14 cellular contexts compared by ENCODE assay signal in genomic region chr10:96718304-96718990, GRCh38. TPM values are rescaled to one million over a fixed set of nuclear protein-coding genes. Genes with fewer than 3 reads are reported as not detected.
DNase-seq lines count a peak whose midpoint lies in the region; ATAC-seq, FAIRE-seq and TF ChIP-seq lines count a peak whose summit lies in the region.
"Had no signal": no experiment of that assay in that cellular context is flagged by ENCODE, and none has a peak within 500 bp of the region (broad histone marks: within the 10 kb centered on the region; RNA-seq: fewer than 3 reads in every experiment).

No MANE protein-coding gene starts in this region.

- H3K27ac Mint-ChIP-seq in IgD-negative memory B cell: peak overlapping the region; percentile 69 to 96 (median 83)
- H3K27ac Mint-ChIP-seq: WTC11 had no signal

- H3K36me3 ChIP-seq in DOHH2 (ENCODE audit: control insufficient read depth, low read length) (peaks cover 61% of the 10 kb centered on the region), K562 (ENCODE audit: control insufficient read depth, insufficient read depth, low read length) (no peaks in the 10 kb centered on the region), pancreas (no peaks in the 10 kb centered on the region), trophoblast cell (ENCODE audit: control insufficient read depth in 1 of 2, insufficient read depth in 2 of 2, low read length in 2 of 2) (no peaks in the 10 kb centered on the region)

- ATAC-seq in K562: peak; percentile 35; the same call in 2 of the 3 replicates
- peak in 1 of 4 donors; percentile 1 for ATAC-seq in pancreas
- ATAC-seq: WTC11 had no signal

- H3K18ac ChIP-seq in trophoblast cell (ENCODE audit: low read length): no peak overlapping the region

- peak overlapping the region; percentile 86 to 100 (median 100) for H3K4me3 Mint-ChIP-seq in IgD-negative memory B cell

- no peak overlapping the region for H2AK5ac ChIP-seq in trophoblast cell (ENCODE audit: low read length)

- BruUV-seq in K562 (replicated peaks; lab: Mats Ljungman, UMichigan): no TSS peak

- POLR2A ChIA-PET in K562 (lab: Yijun Ruan, JAX): interaction anchor here (0.5 kb wide), 1 partner anchor 28 kb away, joined by 3 read pairs; no protein-coding TSS in a partner anchor

- H3F3A ChIP-seq in DOHH2 (ENCODE audit: control insufficient read depth, insufficient read depth): peaks cover 32% of the 10 kb centered on the region

- H3K4ac ChIP-seq in trophoblast cell (ENCODE audit: low read depth, low read length): no peak overlapping the region

- peak overlapping the region; percentile 88 for H3K4me3 ChIP-seq in DOHH2 (ENCODE audit: low read length)
- no peak overlapping the region for H3K4me3 ChIP-seq in K562
- peak overlapping the region in 3 of 4 donors; percentile 60 to 72 (median 70) for H3K4me3 ChIP-seq in pancreas
- H3K4me3 ChIP-seq in trophoblast cell (ENCODE audit: low read depth, low read length): no peak overlapping the region
- H3K4me3 ChIP-seq: hepatocyte had no signal

- H3K9me1 ChIP-seq in K562 (ENCODE audit: control insufficient read depth, insufficient read depth, low read length): no peaks in the 10 kb centered on the region

- FAIRE-seq in K562 (lab: Jason Lieb, UNC) (no peak), pancreas (lab: Jason Lieb, UNC) (no peak)
- FAIRE-seq: RCC 7860 had no signal

- H3K4me2 ChIP-seq in DOHH2 (ENCODE audit: low read length) (peak overlapping the region; percentile 97), K562 (ENCODE audit: insufficient read depth, low read length) (peak overlapping the region; percentile 49), trophoblast cell (ENCODE audit: low read length) (no peak overlapping the region)
- H3K4me2 ChIP-seq: hepatocyte had no signal

- no peak overlapping the region for H4K8ac ChIP-seq in trophoblast cell (ENCODE audit: low read depth, low read length)

- peaks cover 74% of the 10 kb centered on the region for H3K79me2 ChIP-seq in DOHH2 (ENCODE audit: control insufficient read depth, low read length)
- no peaks in the 10 kb centered on the region for H3K79me2 ChIP-seq in K562 (ENCODE audit: control insufficient read depth, insufficient read depth, low read length)
- H3K79me2 ChIP-seq in trophoblast cell (ENCODE audit: control insufficient read depth, insufficient read depth, low read length, poor library complexity): no peaks in the 10 kb centered on the region
- H3K79me2 ChIP-seq: hepatocyte had no signal

- H3K27ac ChIP-seq in DOHH2 (ENCODE audit: low read depth, low read length) (peak overlapping the region; percentile 98), K562 (ENCODE audit: extremely low read depth, low read depth, low read length) (no peak overlapping the region), pancreas (peak overlapping the region in 3 of 4 donors; percentile 52 to 89 (median 81)), trophoblast cell (ENCODE audit: low read depth, low read length) (no peak overlapping the region)
- H3K27ac ChIP-seq: hepatocyte had no signal

- H2BK5ac ChIP-seq in trophoblast cell (ENCODE audit: low read depth, low read length, poor library complexity): no peak overlapping the region

- TF ChIP-seq CTCF in DOHH2 (IDR thresholded peaks at IDR 0.05; ENCODE audit: low read depth, low read length, poor library complexity, severe bottlenecking): no peak
- no peak for TF ChIP-seq CTCF in K562 (IDR thresholded peaks at IDR 0.05 in 2 of 3, conservative IDR thresholded peaks at IDR 0.05 in 1 of 3; ENCODE audit: insufficient read depth in 2 of 3, low read depth in 1 of 3, low read length in 3 of 3)
- TF ChIP-seq CTCF in pancreas (IDR thresholded peaks at IDR 0.05): no peak

- no peak for TF ChIP-seq POLR2A in K562 (conservative IDR thresholded peaks at IDR 0.05)

- H2AFZ ChIP-seq in K562 (ENCODE audit: low read depth, low read length) (peak overlapping the region; percentile 45; the same call in 1 of the 2 replicates), trophoblast cell (ENCODE audit: insufficient read depth, low read length, poor library complexity) (no peak overlapping the region)
- H2AFZ ChIP-seq: hepatocyte had no signal

- in situ Hi-C loops in K562 (cut with MboI): no loop called here

- no peak overlapping the region for H4K91ac ChIP-seq in trophoblast cell (ENCODE audit: low read depth, low read length)

- intact Hi-C loops in K562 (cut with micrococcal nuclease): no loop called here
- intact Hi-C loops in pancreas (cut with DNase I): loop anchor here in 1 of 3 donors (10.0 kb wide), 1 partner anchor 64 kb away; no protein-coding TSS in a partner anchor

- no peak overlapping the region for H2BK120ac ChIP-seq in trophoblast cell (ENCODE audit: insufficient read depth, low read length, poor library complexity)

- no peaks in the 10 kb centered on the region for H3K27me3 Mint-ChIP-seq in IgD-negative memory B cell

- H3K14ac ChIP-seq in trophoblast cell (ENCODE audit: low read length): no peak overlapping the region

- H4K20me1 ChIP-seq in DOHH2 (ENCODE audit: control insufficient read depth, insufficient read depth, low read depth, low read length) (peaks cover 3% of the 10 kb centered on the region; the same call in 1 of the 2 replicates), K562 (replicated peaks; ENCODE audit: control insufficient read depth, insufficient read depth, low read length) (no peaks in the 10 kb centered on the region)

- H3K4me1 Mint-ChIP-seq in IgD-negative memory B cell: peaks cover 45 to 48% (median 46%) of the 10 kb centered on the region in 3 donors

- no peak overlapping the region for H3K23ac ChIP-seq in trophoblast cell (ENCODE audit: low read length)

- no peaks in the 10 kb centered on the region for H3K9me3 Mint-ChIP-seq in IgD-negative memory B cell

- no peaks in the 10 kb centered on the region for H3K79me1 ChIP-seq in trophoblast cell (ENCODE audit: low read length)

- 10% methylated on average over 5 of the region's 12 CpGs for WGBS in K562 (ENCODE audit: insufficient coverage, low coverage, missing lambda C conversion rate)
- 34 to 67% methylated on average over 12 of the region's 12 CpGs for WGBS in pancreas, 2 donors
- no CpG with 5 or more reads among the region's 12 CpGs for WGBS in trophoblast cell (ENCODE audit: extremely low coverage, insufficient coverage, insufficient read length)

- H3K36me3 Mint-ChIP-seq in IgD-negative memory B cell: peaks cover 1% of the 10 kb centered on the region

- H3K9ac ChIP-seq in K562 (ENCODE audit: insufficient read depth in 1 of 2, low read depth in 2 of 2, low read length in 2 of 2) (no peak overlapping the region; a peak in 1 of 4 replicates), trophoblast cell (ENCODE audit: low read length) (no peak overlapping the region)

- CTCF ChIA-PET in K562 (lab: Yijun Ruan, JAX; ENCODE audit: low intra/inter-chr PET ratio): interaction anchor here (1.2 kb wide), 1 partner anchor 76 kb away, joined by 3 read pairs; no protein-coding TSS in a partner anchor

- H3K27me3 ChIP-seq in DOHH2 (ENCODE audit: control insufficient read depth, low read length): no peaks in the 10 kb centered on the region
- peaks cover 0 to 12% of the 10 kb centered on the region in 2 experiments; a peak in 1 of 5 replicates for H3K27me3 ChIP-seq in K562 (ENCODE audit: control insufficient read depth in 2 of 2, insufficient read depth in 2 of 2, low read length in 2 of 2)
- no peaks in the 10 kb centered on the region for H3K27me3 ChIP-seq in pancreas
- peaks cover 11% of the 10 kb centered on the region for H3K27me3 ChIP-seq in trophoblast cell (ENCODE audit: insufficient read depth, low read length)

- H4K12ac ChIP-seq in trophoblast cell (ENCODE audit: low read depth, low read length): no peak overlapping the region

- DNase-seq in K562 (ENCODE audit: extremely low read depth in 1 of 4, low spot score in 3 of 4) (peak in 2 of 4 experiments; percentile 27 to 31), pancreas (no peak), trophoblast cell (no peak), DMS153 treated with DMSO at 0.1 percent for 48 hours (lab: John Stamatoyannopoulos, UW; ENCODE audit: unreplicated experiment) (no peak), GM19240 (ENCODE audit: insufficient read length, low spot score) (no peak)
- DNase-seq: activated gamma-delta T cell treated with Interleukin-2 at 50 U/mL for 16 hours, erythroblast, NCI-H226 had no signal

- no peak for TF ChIP-seq RAD21 in K562 (CRISPR knock-in tag; conservative IDR thresholded peaks at IDR 0.05 in 1 of 2, IDR thresholded peaks at IDR 0.05 in 1 of 2)

- no peak for TF ChIP-seq EP300 in K562 (IDR thresholded peaks at IDR 0.05; ENCODE audit: low read length)

- H2BK12ac ChIP-seq in trophoblast cell (ENCODE audit: low read length): no peak overlapping the region

- H3K9me3 ChIP-seq in DOHH2 (ENCODE audit: control insufficient read depth, insufficient read depth, low read length): no peaks in the 10 kb centered on the region
- no peaks in the 10 kb centered on the region for H3K9me3 ChIP-seq in K562 (replicated peaks; ENCODE audit: control insufficient read depth, insufficient read depth, low read depth, low read length)
- H3K9me3 ChIP-seq in pancreas: no peaks in the 10 kb centered on the region
- H3K9me3 ChIP-seq in trophoblast cell (ENCODE audit: insufficient read depth, low read depth, low read length): no peaks in the 10 kb centered on the region

- H3K4me1 ChIP-seq in DOHH2 (ENCODE audit: control insufficient read depth, low read length) (peaks cover 74% of the 10 kb centered on the region), K562 (replicated peaks in 1 of 2; ENCODE audit: control insufficient read depth in 2 of 2, insufficient read depth in 2 of 2, low read length in 2 of 2) (peaks cover 10 to 13% of the 10 kb centered on the region in 2 experiments; a peak in 3 of 5 replicates), pancreas (peaks cover 0 to 29% (median 29%) of the 10 kb centered on the region in 3 donors), trophoblast cell (ENCODE audit: control insufficient read depth in 1 of 2, insufficient read depth in 2 of 2, low read length in 2 of 2) (peaks cover 6 to 7% of the 10 kb centered on the region in 2 experiments)

- H3K9me2 ChIP-seq in DOHH2 (replicated peaks; ENCODE audit: control insufficient read depth, low read length): no peaks in the 10 kb centered on the region

RNA-seq across cellular contexts. Expression of gene PIK3AP1, which starts 1.9 kb away (rescaled TPM):
- polyA plus RNA-seq in IgD-negative memory B cell (174 TPM), K562 (2011; rRNA removed) (2.4 and 5.1 TPM in 2 replicates), K562 (2014; fragmentation: Illumina TruSeq; extraction: Trizol) (1.7 and 1.9 TPM in 2 replicates), K562 (2014; fragmentation: Nextera tagmentation; extraction: Ambion mirVana) (under 1 TPM; 0.20 to 0.35 TPM), K562 (2014; rRNA removed) (1.2 and 1.3 TPM in 2 replicates), pancreas (10 to 100 TPM; 15.7 to 16.2 TPM)
- total RNA-seq in K562 (2011; cell fraction: chromatin; rRNA removed; ENCODE audit: low replicate concordance): 3.0 and 3.5 TPM in 2 replicates
- total RNA-seq in K562 (2011; cell fraction: nucleolus; rRNA removed): 1.0 and 1.2 TPM in 2 replicates
- total RNA-seq in K562 (2011; cell fraction: nucleoplasm; rRNA removed): 1.6 and 1.8 TPM in 2 replicates
- total RNA-seq in K562 (2014; rRNA removed) (1.5 and 1.6 TPM in 2 replicates), K562 (2014; rRNA removed; fragmentation: Illumina TruSeq; extraction: Trizol) (1.6 TPM in 2 replicates), K562 (2015; rRNA removed; fragmentation: Illumina TruSeq; extraction: Trizol) (1.1 and 1.5 TPM in 2 replicates), K562 (2021) (1.4 TPM in 2 replicates), pancreas (10 to 100 TPM; 15.0 to 71.0 (median 32.0) TPM)
- polyA plus RNA-seq in K562 (2011; cell fraction: cytosol; rRNA removed): 1.4 and 4.7 TPM in 2 replicates
- 1.9 and 3.7 TPM in 2 replicates for polyA plus RNA-seq in K562 (2011; cell fraction: nucleus; rRNA removed)
- 0.98 and 1.3 TPM in 2 replicates for polyA plus RNA-seq in K562 (2012)
- 4.9 and 17.9 TPM in 2 replicates for polyA minus RNA-seq in K562 (2011; rRNA and poly(A)+ RNA removed)
- polyA minus RNA-seq in K562 (2011; cell fraction: cytosol; rRNA and poly(A)+ RNA removed): 2.7 and 6.6 TPM in 2 replicates
- 0.94 and 4.3 TPM in 2 replicates for polyA minus RNA-seq in K562 (2011; cell fraction: nucleus; rRNA and poly(A)+ RNA removed)
- 0.75 and 1.3 TPM in 2 replicates for polyA plus RNA-seq in trophoblast cell (2013)
- total RNA-seq: lung microvascular endothelial cell had no signal

Comparison
In these comparisons a context has a peak if more than half of its experiments do, and no peak if none do; other contexts are left out.
1. H3K27ac ChIP-seq: peak in DOHH2 (single experiment) and pancreas (3 of 4); none in K562 (single experiment) and trophoblast cell (single experiment).
2. H3K4me3 ChIP-seq: peak in DOHH2 (single experiment) and pancreas (3 of 4); none in K562 (single experiment) and trophoblast cell (single experiment).
3. RNA of gene PIK3AP1, which starts 1.9 kb away (polyA plus RNA-seq): 174 TPM in IgD-negative memory B cell (single experiment); 15.7 to 16.2 TPM in pancreas and 0.20 to 5.1 TPM in K562; every median in the first group is over 10 times any median in the second.